ENCODE assay signal across 2 cellular contexts in genomic region chr15:35293353-35294130, GRCh38.
TF ChIP-seq lines count a peak whose summit lies in the region.

No MANE protein-coding gene starts in this region.

TF ChIP-seq in A549, 52 proteins besides CTCF, POLR2A, EP300 and RAD21 (continued from another document):
- no peak for TF ChIP-seq RCOR1 (IDR thresholded peaks at IDR 0.05; ENCODE audit: low read depth, low read length)
- no peak for TF ChIP-seq CBX2 (IDR thresholded peaks at IDR 0.05; ENCODE audit: borderline replicate concordance, low read depth)
- no peak for TF ChIP-seq NFE2L2 (conservative IDR thresholded peaks at IDR 0.05; ENCODE audit: low read length)

TF ChIP-seq in HCT116, 20 proteins besides CTCF, POLR2A, EP300 and RAD21 (continued from another document):
- no peak for TF ChIP-seq REST (IDR thresholded peaks at IDR 0.05; ENCODE audit: low read depth)
- no peak for TF ChIP-seq POLR2AphosphoS5 (IDR thresholded peaks at IDR 0.05; ENCODE audit: low read depth, low read length)
- 0 out of 2 replicates have a peak, but pooled peaks have one; percentile 33 for TF ChIP-seq SRF (IDR thresholded peaks at IDR 0.05; ENCODE audit: low read depth)
- peak; percentile 57; the same call in 1 of the 2 replicates for TF ChIP-seq CEBPB (IDR thresholded peaks at IDR 0.05; ENCODE audit: low read depth)
